ENCODE assay signal across 1 cellular context in the genomic region with DNA sequence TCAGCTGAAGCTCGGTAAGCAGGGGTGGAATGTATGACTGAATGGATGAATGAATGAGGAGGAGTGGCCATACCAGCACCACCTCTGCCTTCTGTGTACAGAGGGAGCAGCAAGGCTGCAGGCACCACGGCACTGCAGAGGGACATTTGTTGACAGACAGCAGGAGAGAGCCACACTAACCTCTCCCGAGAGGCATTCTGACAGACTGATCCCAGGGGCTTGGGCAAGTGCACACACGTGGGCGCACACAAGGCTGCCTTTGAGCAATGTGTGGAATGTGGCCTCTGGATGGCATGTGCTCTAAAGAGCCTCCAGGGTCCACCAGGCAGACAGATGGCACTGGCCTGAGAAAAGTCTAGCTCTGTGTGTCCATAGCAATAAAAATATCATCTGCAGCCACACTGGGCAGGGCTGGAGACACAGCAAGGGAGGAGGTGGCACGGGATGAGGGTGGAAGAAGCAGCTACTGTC.
A peak's percentile ranks its signal among the peaks of the same experiment; 100 is the strongest.
TF ChIP-seq lines count a peak whose summit lies in the region.

No MANE protein-coding gene starts in this region.

TF ChIP-seq in HepG2, 621 proteins besides CTCF, POLR2A, EP300 and RAD21 (continued from another document and continues in another):
- no peak for TF ChIP-seq ZHX2 (IDR thresholded peaks at IDR 0.05; ENCODE audit: low read depth)
- no peak for TF ChIP-seq ZHX2 (CRISPR knock-in tag; IDR thresholded peaks at IDR 0.05; ENCODE audit: borderline replicate concordance)
- TF ChIP-seq MYNN (CRISPR knock-in tag; IDR thresholded peaks at IDR 0.05; ENCODE audit: low read depth), result no peak
- no peak for TF ChIP-seq MIXL1 (CRISPR knock-in tag; IDR thresholded peaks at IDR 0.05)
- TF ChIP-seq ZNF574 (CRISPR knock-in tag; IDR thresholded peaks at IDR 0.05), result 0 out of 2 replicates have a peak, but pooled peaks have one; percentile 24
- peak; percentile 43; the same call in 1 of the 2 replicates for TF ChIP-seq BCL6 (CRISPR knock-in tag; IDR thresholded peaks at IDR 0.05)
- TF ChIP-seq HNRNPL (IDR thresholded peaks at IDR 0.05; ENCODE audit: low read depth, low read length), result peak; percentile 81
- TF ChIP-seq BORCS8-MEF2B (CRISPR knock-in tag; IDR thresholded peaks at IDR 0.05), result no peak
- no peak for TF ChIP-seq SNRNP70 (IDR thresholded peaks at IDR 0.05; ENCODE audit: low read depth, low read length)
- TF ChIP-seq SP2 (CRISPR knock-in tag; IDR thresholded peaks at IDR 0.05), result no peak
- TF ChIP-seq, protein P1, sequence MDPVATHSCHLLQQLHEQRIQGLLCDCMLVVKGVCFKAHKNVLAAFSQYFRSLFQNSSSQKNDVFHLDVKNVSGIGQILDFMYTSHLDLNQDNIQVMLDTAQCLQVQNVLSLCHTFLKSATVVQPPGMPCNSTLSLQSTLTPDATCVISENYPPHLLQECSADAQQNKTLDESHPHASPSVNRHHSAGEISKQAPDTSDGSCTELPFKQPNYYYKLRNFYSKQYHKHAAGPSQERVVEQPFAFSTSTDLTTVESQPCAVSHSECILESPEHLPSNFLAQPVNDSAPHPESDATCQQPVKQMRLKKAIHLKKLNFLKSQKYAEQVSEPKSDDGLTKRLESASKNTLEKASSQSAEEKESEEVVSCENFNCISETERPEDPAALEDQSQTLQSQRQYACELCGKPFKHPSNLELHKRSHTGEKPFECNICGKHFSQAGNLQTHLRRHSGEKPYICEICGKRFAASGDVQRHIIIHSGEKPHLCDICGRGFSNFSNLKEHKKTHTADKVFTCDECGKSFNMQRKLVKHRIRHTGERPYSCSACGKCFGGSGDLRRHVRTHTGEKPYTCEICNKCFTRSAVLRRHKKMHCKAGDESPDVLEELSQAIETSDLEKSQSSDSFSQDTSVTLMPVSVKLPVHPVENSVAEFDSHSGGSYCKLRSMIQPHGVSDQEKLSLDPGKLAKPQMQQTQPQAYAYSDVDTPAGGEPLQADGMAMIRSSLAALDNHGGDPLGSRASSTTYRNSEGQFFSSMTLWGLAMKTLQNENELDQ (CRISPR knock-in tag; IDR thresholded peaks at IDR 0.05; ENCODE audit: borderline replicate concordance), result no peak
- TF ChIP-seq, protein P2, sequence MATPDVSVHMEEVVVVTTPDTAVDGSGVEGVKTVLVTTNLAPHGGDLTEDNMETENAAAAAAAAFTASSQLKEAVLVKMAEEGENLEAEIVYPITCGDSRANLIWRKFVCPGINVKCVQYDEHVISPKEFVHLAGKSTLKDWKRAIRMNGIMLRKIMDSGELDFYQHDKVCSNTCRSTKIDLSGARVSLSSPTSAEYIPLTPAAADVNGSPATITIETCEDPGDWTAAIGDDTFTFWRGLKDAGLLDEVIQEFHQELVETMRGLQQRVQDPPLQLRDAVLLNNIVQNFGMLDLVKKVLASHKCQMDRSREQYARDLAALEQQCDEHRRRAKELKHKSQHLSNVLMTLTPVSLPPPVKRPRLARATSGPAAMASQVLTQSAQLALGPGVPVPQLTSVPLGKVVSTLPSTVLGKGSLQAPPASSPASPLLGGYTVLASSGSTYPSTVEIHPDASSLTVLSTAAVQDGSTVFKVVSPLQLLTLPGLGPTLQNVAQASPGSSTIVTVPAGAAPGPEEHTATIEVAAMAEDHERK (CRISPR knock-in tag; IDR thresholded peaks at IDR 0.05; ENCODE audit: low read depth), result no peak
- no peak for TF ChIP-seq LCORL (IDR thresholded peaks at IDR 0.05)
- no peak for TF ChIP-seq LCORL (CRISPR knock-in tag; IDR thresholded peaks at IDR 0.05)
- peak; percentile 79 for TF ChIP-seq ARID5B (CRISPR knock-in tag; IDR thresholded peaks at IDR 0.05)
- TF ChIP-seq SOX13 (IDR thresholded peaks at IDR 0.05), result no peak
- peak in 1 of 2 experiments; percentile 63; a peak in 2 of 4 replicates for TF ChIP-seq SOX13 (CRISPR knock-in tag; conservative IDR thresholded peaks at IDR 0.05 in 1 of 2, IDR thresholded peaks at IDR 0.05 in 1 of 2)
- TF ChIP-seq, protein P3, sequence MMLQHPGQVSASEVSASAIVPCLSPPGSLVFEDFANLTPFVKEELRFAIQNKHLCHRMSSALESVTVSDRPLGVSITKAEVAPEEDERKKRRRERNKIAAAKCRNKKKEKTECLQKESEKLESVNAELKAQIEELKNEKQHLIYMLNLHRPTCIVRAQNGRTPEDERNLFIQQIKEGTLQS (CRISPR knock-in tag; IDR thresholded peaks at IDR 0.05), result no peak
- TF ChIP-seq NFKBIZ (CRISPR knock-in tag; IDR thresholded peaks at IDR 0.05), result no peak
- peak; percentile 77 for TF ChIP-seq MNT (IDR thresholded peaks at IDR 0.05)
- TF ChIP-seq KDM5A (IDR thresholded peaks at IDR 0.05; ENCODE audit: borderline replicate concordance, low read length), result no peak
- no peak; the same call in 1 of the 2 replicates for TF ChIP-seq SIN3A (IDR thresholded peaks at IDR 0.05; ENCODE audit: borderline replicate concordance, low read depth, low read length)
- no peak for TF ChIP-seq MLXIP (CRISPR knock-in tag; IDR thresholded peaks at IDR 0.05; ENCODE audit: borderline replicate concordance)
- no peak for TF ChIP-seq PCBP1 (IDR thresholded peaks at IDR 0.05; ENCODE audit: borderline replicate concordance, low read depth, low read length)
- no peak for TF ChIP-seq SP140L (CRISPR knock-in tag; IDR thresholded peaks at IDR 0.05; ENCODE audit: borderline replicate concordance)
- peak; percentile 87 for TF ChIP-seq MAX (IDR thresholded peaks at IDR 0.05)
- TF ChIP-seq ADNP (CRISPR knock-in tag; IDR thresholded peaks at IDR 0.05), result no peak
- no peak for TF ChIP-seq ATF2 (CRISPR knock-in tag; IDR thresholded peaks at IDR 0.05)
